Comparison of ENCODE assay signal across 18 cellular contexts in genomic region chr12:122382919-122383350, GRCh38. TPM values are rescaled to one million over a fixed set of nuclear protein-coding genes. Genes with fewer than 3 reads are reported as not detected.
DNase-seq lines count a peak whose midpoint lies in the region; ATAC-seq and TF ChIP-seq lines count a peak whose summit lies in the region.
"Had no signal": no experiment of that assay in that cellular context is flagged by ENCODE, and none has a peak within 500 bp of the region (broad histone marks: within the 10 kb centered on the region; RNA-seq: fewer than 3 reads in every experiment).

No MANE protein-coding gene starts in this region.

- H3K9ac ChIP-seq in rectal smooth muscle tissue (ENCODE audit: low read length), result no peak overlapping the region
- H3K9ac ChIP-seq: BLaER1 had no signal

- H3K36me3 Mint-ChIP-seq in activated naive CD4-positive, alpha-beta T cell treated with anti-CD3 and anti-CD28 coated beads, Interleukin-2, amount 10 ng/mL, durations not matched to agents 7 days and 5 days, result peaks cover 7% of the 10 kb centered on the region
- H3K36me3 Mint-ChIP-seq in type B pancreatic cell, result no peaks in the 10 kb centered on the region

- DNase-seq in activated naive CD4-positive, alpha-beta T cell treated with anti-CD3 and anti-CD28 coated beads, Interleukin-2, amount 10 ng/mL, durations not matched to agents 7 days and 5 days, result no peak
- no peak for DNase-seq in activated naive CD4-positive, alpha-beta T cell treated with Interleukin-2 at 50 U/mL for 16 hours
- DNase-seq in esophagus squamous epithelium (lab: John Stamatoyannopoulos, UW) (no peak), uterus (peak in 1 of 2 donors; percentile 45), upper lobe of left lung (no peak), type B pancreatic cell (ENCODE audit: extremely low spot score, unreplicated experiment) (no peak), NCI-H69 (lab: John Stamatoyannopoulos, UW) (no peak)
- DNase-seq: 8988T; CD8-positive, alpha-beta memory T cell; HFFc6; KG1; NCI-H1048; NCI-H146; NCI-H2107; NCI-H774; SHP77 treated with DMSO at 0.1 percent for 48 hours had no signal

- H3K27me3 ChIP-seq in esophagus squamous epithelium (no peaks in the 10 kb centered on the region), rectal smooth muscle tissue (ENCODE audit: control insufficient read depth, insufficient read depth, low read length) (no peaks in the 10 kb centered on the region), uterus (no peaks in the 10 kb centered on the region), upper lobe of left lung (no peaks in the 10 kb centered on the region)
- H3K27me3 ChIP-seq: BLaER1 had no signal

- CTCF ChIA-PET in activated naive CD4-positive, alpha-beta T cell treated with anti-CD3 and anti-CD28 coated beads, Interleukin-2, amount 10 ng/mL, durations not matched to agents 7 days and 5 days (lab: Charles Lee), result interaction anchor here (0.6 to 1.0 kb wide), 2 partner anchors 27 to 395 kb away, joined by 3 read pairs; no protein-coding TSS in a partner anchor

- no peak for TF ChIP-seq POLR2A in esophagus squamous epithelium (IDR thresholded peaks at IDR 0.05)
- no peak for TF ChIP-seq POLR2A in uterus (IDR thresholded peaks at IDR 0.05)
- TF ChIP-seq POLR2A in upper lobe of left lung (IDR thresholded peaks at IDR 0.05), result no peak

- peaks cover 5% of the 10 kb centered on the region for H3K4me1 Mint-ChIP-seq in activated naive CD4-positive, alpha-beta T cell treated with anti-CD3 and anti-CD28 coated beads, Interleukin-2, amount 10 ng/mL, durations not matched to agents 7 days and 5 days
- H3K4me1 Mint-ChIP-seq in type B pancreatic cell (ENCODE audit: unreplicated experiment), result no peaks in the 10 kb centered on the region

- 88 to 90% methylated on average over 5 to 6 of the region's 6 CpGs for WGBS in esophagus squamous epithelium, 2 donors
- 92 to 93% methylated on average over 6 of the region's 6 CpGs for WGBS in upper lobe of left lung, 2 donors

- no peak for TF ChIP-seq CTCF in esophagus squamous epithelium (IDR thresholded peaks at IDR 0.05)
- no peak for TF ChIP-seq CTCF in uterus (IDR thresholded peaks at IDR 0.05)
- TF ChIP-seq CTCF in upper lobe of left lung (IDR thresholded peaks at IDR 0.05), result no peak
- no peak for TF ChIP-seq CTCF in type B pancreatic cell (conservative IDR thresholded peaks at IDR 0.05)

- H3K27ac ChIP-seq in esophagus squamous epithelium (peak overlapping the region in 3 of 4 donors; percentile 47 to 49 (median 49)), rectal smooth muscle tissue (ENCODE audit: low read depth, low read length) (peak overlapping the region; percentile 82), uterus (peak overlapping the region; percentile 72 to 92), upper lobe of left lung (no peak overlapping the region)
- H3K27ac ChIP-seq: BLaER1 had no signal

- no peaks in the 10 kb centered on the region for H3K9me3 ChIP-seq in esophagus squamous epithelium
- no peaks in the 10 kb centered on the region for H3K9me3 ChIP-seq in uterus
- no peaks in the 10 kb centered on the region for H3K9me3 ChIP-seq in upper lobe of left lung
- H3K9me3 ChIP-seq: BLaER1 had no signal

- H3K4me1 ChIP-seq in esophagus squamous epithelium (no peaks in the 10 kb centered on the region), rectal smooth muscle tissue (ENCODE audit: control insufficient read depth, insufficient read depth, low read length) (peaks cover 22% of the 10 kb centered on the region), uterus (peaks cover 6 to 7% of the 10 kb centered on the region in 2 donors), upper lobe of left lung (no peaks in the 10 kb centered on the region)

- ATAC-seq in upper lobe of left lung (ENCODE audit: low FRiP score in 2 of 2), result no peak

- peak overlapping the region; percentile 14 for H3K27ac Mint-ChIP-seq in activated naive CD4-positive, alpha-beta T cell treated with anti-CD3 and anti-CD28 coated beads, Interleukin-2, amount 10 ng/mL, durations not matched to agents 7 days and 5 days
- H3K27ac Mint-ChIP-seq in type B pancreatic cell, result no peak overlapping the region
- H3K27ac Mint-ChIP-seq: HFFc6 had no signal

- H3K4me3 ChIP-seq in esophagus squamous epithelium, result no peak overlapping the region
- H3K4me3 ChIP-seq in rectal smooth muscle tissue (ENCODE audit: low read length), result peak overlapping the region; percentile 0
- peak overlapping the region in 1 of 2 donors; percentile 15 for H3K4me3 ChIP-seq in uterus
- no peak overlapping the region for H3K4me3 ChIP-seq in upper lobe of left lung
- H3K4me3 ChIP-seq: BLaER1 had no signal

- no peak overlapping the region for H3K4me3 Mint-ChIP-seq in activated naive CD4-positive, alpha-beta T cell treated with anti-CD3 and anti-CD28 coated beads, Interleukin-2, amount 10 ng/mL, durations not matched to agents 7 days and 5 days
- H3K4me3 Mint-ChIP-seq in type B pancreatic cell, result no peak overlapping the region
- H3K4me3 Mint-ChIP-seq: CD8-positive, alpha-beta memory T cell; HFFc6 had no signal

- intact Hi-C loops in esophagus squamous epithelium (cut with DNase I), result no loop called here
- intact Hi-C loops in uterus (cut with DNase I; ENCODE audit: low total_unique reads), result no loop called here

- no peak for TF ChIP-seq EP300 in upper lobe of left lung (IDR thresholded peaks at IDR 0.05)

- H3K9me3 Mint-ChIP-seq in activated naive CD4-positive, alpha-beta T cell treated with anti-CD3 and anti-CD28 coated beads, Interleukin-2, amount 10 ng/mL, durations not matched to agents 7 days and 5 days, result no peaks in the 10 kb centered on the region
- no peaks in the 10 kb centered on the region for H3K9me3 Mint-ChIP-seq in type B pancreatic cell
- H3K9me3 Mint-ChIP-seq: CD8-positive, alpha-beta memory T cell; HFFc6 had no signal

- no peaks in the 10 kb centered on the region for H3K27me3 Mint-ChIP-seq in activated naive CD4-positive, alpha-beta T cell treated with anti-CD3 and anti-CD28 coated beads, Interleukin-2, amount 10 ng/mL, durations not matched to agents 7 days and 5 days
- H3K27me3 Mint-ChIP-seq in type B pancreatic cell, result no peaks in the 10 kb centered on the region
- H3K27me3 Mint-ChIP-seq: CD8-positive, alpha-beta memory T cell had no signal

- H3K36me3 ChIP-seq in esophagus squamous epithelium, result peaks cover 8 to 45% (median 21%) of the 10 kb centered on the region in 3 donors
- H3K36me3 ChIP-seq in rectal smooth muscle tissue (ENCODE audit: control insufficient read depth, insufficient read depth, low read length), result peaks cover under 1% of the 10 kb centered on the region
- no peaks in the 10 kb centered on the region for H3K36me3 ChIP-seq in uterus
- peaks cover 2 to 33% (median 24%) of the 10 kb centered on the region in 4 donors for H3K36me3 ChIP-seq in upper lobe of left lung

RNA-seq across cellular contexts. Expression of gene CLIP1, which starts 39.5 kb away (rescaled TPM):
- total RNA-seq in esophagus squamous epithelium (100 to 1,000 TPM in 3 of 4 donors, 10 to 100 TPM in 1; 78.7 to 147 (median 118) TPM), uterus (100 to 1,000 TPM in 2 of 4 donors, 10 to 100 TPM in 2; 48.2 to 134 (median 96.8) TPM), upper lobe of left lung (100 to 1,000 TPM in 4 of 6 donors, 10 to 100 TPM in 2; 78.4 to 152 (median 104) TPM), type B pancreatic cell (ENCODE audit: low replicate concordance) (59.1 and 119 TPM in 2 replicates)

Comparison
In these comparisons a context has a peak if more than half of its experiments do, and no peak if none do; other contexts are left out.
1. H3K27ac ChIP-seq: peak in esophagus squamous epithelium (3 of 4), rectal smooth muscle tissue (single experiment) and uterus (2 of 2); none in upper lobe of left lung (0 of 4).